In genomic region chr13:114019367-114019766, GRCh38 we compare ENCODE assay signal across 7 cellular contexts. TPM values are rescaled to one million over a fixed set of nuclear protein-coding genes. Genes with fewer than 3 reads are reported as not detected.
DNase-seq lines count a peak whose midpoint lies in the region; ATAC-seq and TF ChIP-seq lines count a peak whose summit lies in the region.

No MANE protein-coding gene starts in this region.

- no CpG with 5 or more reads among the region's 13 CpGs for WGBS in H9 (ENCODE audit: extremely low coverage, insufficient read length, low lambda C conversion rate)

- H3K36me3 Mint-ChIP-seq in H9 (ENCODE audit: insufficient read depth in 1 of 3, low read depth in 3 of 3): peaks cover 0 to 11% (median 5%) of the 10 kb centered on the region in 3 experiments; a peak in 5 of 7 replicates
- H3K36me3 Mint-ChIP-seq in activated naive CD8-positive, alpha-beta T cell treated with anti-CD3 and anti-CD28 coated beads, Interleukin-2, amount 50 U/mL, for 24 hours (ENCODE audit: low read depth): peaks cover 29% of the 10 kb centered on the region

- H4K8ac ChIP-seq in H9 (replicated peaks; ENCODE audit: insufficient read length, low read depth, low read length): no peak overlapping the region

- no peak overlapping the region for H3K18ac ChIP-seq in H9 (ENCODE audit: insufficient read length, low read depth, low read length)

- H3K4me2 ChIP-seq in H9 (ENCODE audit: insufficient read depth, insufficient read length, low read length): no peak overlapping the region

- no peak overlapping the region for H4K91ac ChIP-seq in H9 (ENCODE audit: insufficient read length, low read depth, low read length)

- no peak overlapping the region for H2AFZ ChIP-seq in H9 (ENCODE audit: low read length)

- no peak overlapping the region for H2BK120ac ChIP-seq in H9 (ENCODE audit: low read depth, low read length, poor library complexity, severe bottlenecking)

- H3K14ac ChIP-seq in H9 (ENCODE audit: insufficient read depth, low read length): no peak overlapping the region

- no peaks in the 10 kb centered on the region for H3K9me3 Mint-ChIP-seq in H9
- no peaks in the 10 kb centered on the region for H3K9me3 Mint-ChIP-seq in activated naive CD8-positive, alpha-beta T cell treated with anti-CD3 and anti-CD28 coated beads, Interleukin-2, amount 50 U/mL, for 24 hours

- TF ChIP-seq CTCF in H9 (conservative IDR thresholded peaks at IDR 0.05): no peak

- H3K27me3 ChIP-seq in H9 (ENCODE audit: insufficient read depth, low read length): no peaks in the 10 kb centered on the region

- peak overlapping the region in 1 of 3 experiments; percentile 44; a peak in 1 of 7 replicates for H3K27ac Mint-ChIP-seq in H9
- no peak overlapping the region for H3K27ac Mint-ChIP-seq in activated naive CD8-positive, alpha-beta T cell treated with anti-CD3 and anti-CD28 coated beads, Interleukin-2, amount 50 U/mL, for 24 hours

- no peaks in the 10 kb centered on the region for H4K20me1 ChIP-seq in H9 (ENCODE audit: control insufficient read depth, insufficient read depth, insufficient read length)

- H2BK15ac ChIP-seq in H9 (ENCODE audit: low read depth, low read length): no peak overlapping the region

- H4K5ac ChIP-seq in H9 (ENCODE audit: insufficient read length, low read depth, low read length): no peak overlapping the region

- no peak overlapping the region for H3K4me3 Mint-ChIP-seq in H9
- H3K4me3 Mint-ChIP-seq in activated naive CD8-positive, alpha-beta T cell treated with anti-CD3 and anti-CD28 coated beads, Interleukin-2, amount 50 U/mL, for 24 hours: no peak overlapping the region

- H3K23me2 ChIP-seq in H9 (ENCODE audit: insufficient read length, low read depth, low read length, poor library complexity, severe bottlenecking): no peaks in the 10 kb centered on the region

- no peak overlapping the region for H2AK5ac ChIP-seq in H9 (ENCODE audit: insufficient read length, low read length)

- H3K79me2 ChIP-seq in H9 (ENCODE audit: insufficient read depth, low read length): no peaks in the 10 kb centered on the region

- no peaks in the 10 kb centered on the region for H3K4me1 ChIP-seq in H9 (ENCODE audit: insufficient read depth, low read length)

- no peak overlapping the region for H2BK5ac ChIP-seq in H9 (ENCODE audit: insufficient read length, low read length)

- no peak overlapping the region for H3K23ac ChIP-seq in H9 (ENCODE audit: insufficient read length, low read depth, low read length)

- no peak overlapping the region for H3K27ac ChIP-seq in H9 (ENCODE audit: insufficient read length, low read depth, low read length)

- H3K9ac ChIP-seq in H9 (ENCODE audit: extremely low read depth, insufficient read length, low read length): no peak overlapping the region

- no peaks in the 10 kb centered on the region for H3K27me3 Mint-ChIP-seq in H9 (ENCODE audit: low read depth)
- no peaks in the 10 kb centered on the region for H3K27me3 Mint-ChIP-seq in activated naive CD8-positive, alpha-beta T cell treated with anti-CD3 and anti-CD28 coated beads, Interleukin-2, amount 50 U/mL, for 24 hours

- H3K4ac ChIP-seq in H9 (ENCODE audit: low read depth, low read length): no peak overlapping the region

- DNase-seq in H9 (peak; percentile 69), CD1c-positive myeloid dendritic cell (ENCODE audit: extremely low spot score) (no peak)
- peak; percentile 54 for DNase-seq in activated naive CD8-positive, alpha-beta T cell treated with anti-CD3 and anti-CD28 coated beads, Interleukin-2, amount 50 U/mL, for 24 hours
- DNase-seq in stimulated activated CD4-positive, alpha-beta T cell treated with anti-CD3 and anti-CD28 coated beads, TNF-alpha, amount 100 ng/mL, for 24 hours (ENCODE audit: low read depth in 3 of 3): peak in 2 of 3 experiments; percentile 9 to 50

- no peak overlapping the region for H2BK20ac ChIP-seq in H9 (ENCODE audit: low read depth, low read length, poor library complexity, severe bottlenecking)

- peaks cover 3 to 22% of the 10 kb centered on the region in 2 experiments; a peak in 3 of 4 replicates for H3K4me1 Mint-ChIP-seq in H9
- peaks cover 11% of the 10 kb centered on the region for H3K4me1 Mint-ChIP-seq in activated naive CD8-positive, alpha-beta T cell treated with anti-CD3 and anti-CD28 coated beads, Interleukin-2, amount 50 U/mL, for 24 hours

- H2BK12ac ChIP-seq in H9 (ENCODE audit: insufficient read length, low read depth, low read length): no peak overlapping the region

- ATAC-seq in SK-N-SH treated with all-trans-retinoic acid at 6 μM for 48 hours (0 out of 3 replicates have a peak, but pooled peaks have one; percentile 15), HG03196 (IDR thresholded peaks at IDR 0.05; ENCODE audit: unreplicated experiment) (no peak), GM19328 (IDR thresholded peaks at IDR 0.05; ENCODE audit: unreplicated experiment) (no peak)
- no peak for ATAC-seq in activated naive CD8-positive, alpha-beta T cell treated with anti-CD3 and anti-CD28 coated beads, Interleukin-2, amount 50 U/mL, for 24 hours

- no peaks in the 10 kb centered on the region for H3K9me3 ChIP-seq in H9 (ENCODE audit: control insufficient read depth, low read depth, low read length)

- no peak overlapping the region for H3K56ac ChIP-seq in H9 (ENCODE audit: insufficient read length, low read depth, low read length)

- H3T11ph ChIP-seq in H9 (ENCODE audit: low read length): no peak overlapping the region

- H3K79me1 ChIP-seq in H9 (ENCODE audit: insufficient read depth, low read depth, low read length, poor library complexity, severe bottlenecking): no peaks in the 10 kb centered on the region

TF ChIP-seq in SK-N-SH treated with all-trans-retinoic acid at 6 μM for 48 hours, 23 proteins besides CTCF, POLR2A, EP300 and RAD21:
- TF ChIP-seq TCF4 (CRISPR knock-in tag; IDR thresholded peaks at IDR 0.05; ENCODE audit: borderline replicate concordance): no peak
- TF ChIP-seq ZFP3 (CRISPR knock-in tag; IDR thresholded peaks at IDR 0.05): no peak
- TF ChIP-seq ZC3H10 (CRISPR knock-in tag; IDR thresholded peaks at IDR 0.05): no peak
- no peak for TF ChIP-seq OSR1 (CRISPR knock-in tag; IDR thresholded peaks at IDR 0.05)
- TF ChIP-seq ARNTL (CRISPR knock-in tag; IDR thresholded peaks at IDR 0.05; ENCODE audit: borderline replicate concordance, low read depth): no peak

RNA-seq across cellular contexts. Expression of gene C13orf46, which starts 45.5 kb away (rescaled TPM):
- 0.15 and 0.55 TPM in 2 replicates for total RNA-seq in H9 (2021)
